In the genomic region with DNA sequence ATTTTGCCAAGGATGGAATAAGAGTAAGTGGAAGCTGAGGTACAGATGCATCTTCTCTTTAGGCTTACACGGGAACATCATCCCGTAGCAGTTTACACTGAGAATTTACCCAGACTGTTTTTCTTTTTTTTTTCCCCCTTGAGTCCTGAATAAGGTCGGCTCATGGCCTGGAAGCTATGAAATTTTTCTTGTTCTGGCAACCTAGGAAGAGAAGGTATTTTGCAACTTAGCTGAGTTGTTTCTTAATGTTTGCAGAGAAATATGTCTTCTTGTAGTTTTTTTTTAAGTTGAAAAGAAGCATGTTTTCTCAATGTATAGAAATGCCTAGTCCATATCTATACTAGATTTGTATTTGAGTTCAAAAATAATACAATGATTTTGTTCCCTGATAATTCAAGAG, we compare ENCODE assay signal across 17 cellular contexts.
"Had no signal": no experiment of that assay in that cellular context is flagged by ENCODE, and none has a peak within 500 bp of the region (broad histone marks: within the 10 kb centered on the region; RNA-seq: fewer than 3 reads in every experiment).

No MANE protein-coding gene starts in this region.

- H3K4me3 ChIP-seq: esophagus muscularis mucosa, gastroesophageal sphincter, heart right ventricle, lung, tibial nerve, vagina had no signal

- DNase-seq: activated CD4-positive, alpha-beta memory T cell treated with anti-CD3 and anti-CD28 coated beads, Interleukin-2, amount 10 ng/mL, durations not matched to agents 7 days and 5 days; activated CD4-positive, alpha-beta T cell treated with anti-CD3 and anti-CD28 coated beads for 4 hours; activated effector memory CD4-positive, alpha-beta T cell treated with anti-CD3 and anti-CD28 coated beads, Interleukin-2, amount 50 U/mL, for 16 hours; activated T-cell treated with anti-CD3 and anti-CD28 coated beads, Interleukin-2, amount 50 U/mL, for 4 hours; cortex of kidney; effector CD4-positive, alpha-beta T cell; heart right ventricle; left colon; naive B cell; stimulated activated CD4-positive, alpha-beta T cell treated with anti-CD3 and anti-CD28 coated beads, Interleukin-4, amount 100 ng/mL, for 1 hour; stimulated activated naive B cell treated with anti-CD40 and anti-IgM and Interleukin-4, amounts not matched to agents 10 μg/mL and 1 μg/mL and 100 μg/mL, for 72 hours; T-helper 1 cell had no signal

- ATAC-seq: activated T-cell treated with anti-CD3 and anti-CD28 coated beads, Interleukin-2, amount 50 U/mL, for 4 hours; gastroesophageal sphincter; heart right ventricle; left colon; stimulated activated naive B cell treated with anti-CD40 and anti-IgM and Interleukin-4, amounts not matched to agents 10 μg/mL and 1 μg/mL and 100 μg/mL, for 72 hours had no signal
